In the genomic region with DNA sequence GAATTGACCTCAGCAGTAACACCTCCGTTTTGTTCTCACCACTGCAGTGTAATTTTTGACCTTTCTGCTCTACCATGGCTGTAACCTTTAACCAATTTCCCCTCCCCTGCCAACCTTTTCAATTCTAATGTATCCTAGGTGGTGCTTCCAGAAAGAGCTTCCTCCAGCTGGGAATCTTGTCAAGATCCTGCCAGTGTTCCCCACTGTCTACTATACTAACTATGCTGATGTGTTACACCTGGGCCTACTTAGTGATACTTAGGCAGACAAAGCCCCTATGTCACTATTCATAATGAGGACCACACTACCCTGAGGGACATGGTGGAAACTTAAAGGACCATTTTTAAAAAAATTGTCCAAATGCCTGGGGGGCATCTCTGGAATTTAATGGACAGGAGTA, we compare ENCODE assay signal across 19 cellular contexts. TPM values are rescaled to one million over a fixed set of nuclear protein-coding genes. Genes with fewer than 3 reads are reported as not detected.
A peak's percentile ranks its signal among the peaks of the same experiment; 100 is the strongest.
DNase-seq lines count a peak whose midpoint lies in the region; ATAC-seq, FAIRE-seq and TF ChIP-seq lines count a peak whose summit lies in the region.
"Had no signal": no experiment of that assay in that cellular context is flagged by ENCODE, and none has a peak within 500 bp of the region (broad histone marks: within the 10 kb centered on the region; RNA-seq: fewer than 3 reads in every experiment).

No MANE protein-coding gene starts in this region.

- CTCF ChIA-PET in HepG2 (lab: Yijun Ruan, JAX; ENCODE audit: low intra/inter-chr PET ratio, low total read pairs), result no interaction called here

- H4K20me1 ChIP-seq in HepG2 (ENCODE audit: insufficient read depth, low read length) (peaks cover 6% of the 10 kb centered on the region; the same call in 1 of the 2 replicates), astrocyte (ENCODE audit: insufficient read depth, low read length) (peaks cover 12% of the 10 kb centered on the region)

- no peak for TF ChIP-seq POLR2A in HepG2 (IDR thresholded peaks at IDR 0.05; ENCODE audit: insufficient read depth in 1 of 2, low read depth in 2 of 2, low read length in 2 of 2)
- TF ChIP-seq POLR2A in right lobe of liver (IDR thresholded peaks at IDR 0.05), result no peak

- H3K9me3 Mint-ChIP-seq in IgD-negative memory B cell (no peaks in the 10 kb centered on the region), astrocyte (ENCODE audit: unreplicated experiment) (no peaks in the 10 kb centered on the region), progenitor cell of endocrine pancreas (ENCODE audit: low read depth) (no peaks in the 10 kb centered on the region)
- H3K9me3 Mint-ChIP-seq: H9 had no signal

- 96% methylated on average over 1 of the region's 1 CpG for WGBS in HepG2 (ENCODE audit: low lambda C conversion rate)
- WGBS in right lobe of liver (ENCODE audit: insufficient coverage, low coverage, low lambda C conversion rate, missing lambda C conversion rate), result 0% methylated on average over 1 of the region's 1 CpG

- TF ChIP-seq EP300 in HepG2 (IDR thresholded peaks at IDR 0.05; ENCODE audit: low read depth in 2 of 2, low read length in 2 of 2) (no peak), HepG2 (CRISPR knock-in tag; IDR thresholded peaks at IDR 0.05; ENCODE audit: borderline replicate concordance) (no peak)

- H3K27me3 Mint-ChIP-seq in IgD-negative memory B cell (no peaks in the 10 kb centered on the region), astrocyte (ENCODE audit: low read depth, unreplicated experiment) (no peaks in the 10 kb centered on the region), progenitor cell of endocrine pancreas (no peaks in the 10 kb centered on the region)
- H3K27me3 Mint-ChIP-seq: CD4-positive, CD25-positive, alpha-beta regulatory T cell had no signal

- FAIRE-seq in HepG2 (lab: Jason Lieb, UNC) (no peak), astrocyte (lab: Jason Lieb, UNC) (no peak)

- H3K36me3 ChIP-seq in HepG2 (replicated peaks in 1 of 2; ENCODE audit: control insufficient read depth in 1 of 2, insufficient read depth in 2 of 2, low read length in 2 of 2), result peaks cover 20 to 55% of the 10 kb centered on the region in 2 experiments
- H3K36me3 ChIP-seq in right lobe of liver, result no peaks in the 10 kb centered on the region
- no peaks in the 10 kb centered on the region for H3K36me3 ChIP-seq in astrocyte (ENCODE audit: insufficient read depth, low read length)

- H3K27ac ChIP-seq in HepG2 (ENCODE audit: extremely low read length, insufficient read depth, low read length), result no peak overlapping the region
- H3K27ac ChIP-seq in right lobe of liver, result peak overlapping the region in 1 of 3 donors; percentile 18
- H3K27ac ChIP-seq in astrocyte (ENCODE audit: low read depth, low read length), result no peak overlapping the region
- H3K27ac ChIP-seq: GM23248 had no signal

- H2AFZ ChIP-seq in HepG2 (ENCODE audit: low read length) (no peak overlapping the region), astrocyte (ENCODE audit: low read depth, low read length) (no peak overlapping the region)
- H2AFZ ChIP-seq: GM23248 had no signal

- no peak for DNase-seq in HepG2 (ENCODE audit: low spot score)
- DNase-seq in right lobe of liver, result no peak
- DNase-seq in astrocyte (ENCODE audit: low read depth), result no peak
- DNase-seq in progenitor cell of endocrine pancreas (ENCODE audit: low spot score, unreplicated experiment), result no peak
- no peak for DNase-seq in stimulated activated naive CD4-positive, alpha-beta T cell treated with Interleukin-2 at 50 U/mL for 16 hours (lab: John Stamatoyannopoulos, UW)
- no peak for DNase-seq in left cardiac atrium
- DNase-seq: CD4-positive, CD25-positive, alpha-beta regulatory T cell; DMS79; GM23248; H9; IMR-90; NCI-H1105; NCI-H146; NCI-H2029 treated with DMSO at 0.1 percent for 48 hours; NCI-H226; NCI-H510A treated with DMSO at 0.1 percent for 48 hours; NCI-H748 treated with DMSO at 0.1 percent for 48 hours had no signal

- H3K36me3 Mint-ChIP-seq in IgD-negative memory B cell, result peaks cover 4% of the 10 kb centered on the region
- peaks cover 14% of the 10 kb centered on the region for H3K36me3 Mint-ChIP-seq in astrocyte (ENCODE audit: low read depth, unreplicated experiment)
- H3K36me3 Mint-ChIP-seq in progenitor cell of endocrine pancreas (ENCODE audit: insufficient read depth), result peaks cover 12% of the 10 kb centered on the region

- no peak for TF ChIP-seq RAD21 in HepG2 (CRISPR knock-in tag; IDR thresholded peaks at IDR 0.05)

- POLR2A ChIA-PET in HepG2 (lab: Yijun Ruan, JAX), result no interaction called here

- in situ Hi-C loops in HepG2 (cut with HindIII; ENCODE audit: extremely low pct_ligation_motif_present, low pct_unique_long_range_greater_than_20kb), result no loop called here

- H3K27ac Mint-ChIP-seq in IgD-negative memory B cell (peak overlapping the region in 2 of 3 donors; percentile 4 to 53), astrocyte (ENCODE audit: unreplicated experiment) (peak overlapping the region; percentile 28), progenitor cell of endocrine pancreas (peak overlapping the region; percentile 2)
- H3K27ac Mint-ChIP-seq: H9 had no signal

- peaks cover 39 to 41% (median 41%) of the 10 kb centered on the region in 3 donors for H3K4me1 Mint-ChIP-seq in IgD-negative memory B cell
- H3K4me1 Mint-ChIP-seq in astrocyte (ENCODE audit: low read depth, unreplicated experiment), result peaks cover 63% of the 10 kb centered on the region
- H3K4me1 Mint-ChIP-seq in progenitor cell of endocrine pancreas (ENCODE audit: low read depth), result peaks cover 39% of the 10 kb centered on the region

- no peak overlapping the region for H3K4me3 Mint-ChIP-seq in IgD-negative memory B cell
- H3K4me3 Mint-ChIP-seq in astrocyte (ENCODE audit: unreplicated experiment), result no peak overlapping the region
- no peak overlapping the region for H3K4me3 Mint-ChIP-seq in progenitor cell of endocrine pancreas (ENCODE audit: low read depth)
- H3K4me3 Mint-ChIP-seq: CD4-positive, CD25-positive, alpha-beta regulatory T cell; H9 had no signal

- H3K4me3 ChIP-seq in HepG2 (replicated peaks in 1 of 3; ENCODE audit: insufficient read depth in 1 of 3, low read depth in 2 of 3, low read length in 3 of 3) (no peak overlapping the region), right lobe of liver (no peak overlapping the region), astrocyte (ENCODE audit: insufficient read depth, low read depth, low read length) (no peak overlapping the region)
- H3K4me3 ChIP-seq: GM23248 had no signal

- peaks cover 95% of the 10 kb centered on the region for H3K79me2 ChIP-seq in HepG2 (ENCODE audit: insufficient read depth, low read length)
- peaks cover 85% of the 10 kb centered on the region for H3K79me2 ChIP-seq in astrocyte (ENCODE audit: insufficient read depth, low read length)

- H3K4me1 ChIP-seq in HepG2 (ENCODE audit: insufficient read depth, low read length) (peaks cover 79% of the 10 kb centered on the region), right lobe of liver (peaks cover 0 to 52% (median 24%) of the 10 kb centered on the region in 4 donors), astrocyte (ENCODE audit: insufficient read depth, low read length) (peaks cover 46% of the 10 kb centered on the region)

- H3K27me3 ChIP-seq in HepG2 (ENCODE audit: control insufficient read depth in 1 of 2, insufficient read depth in 2 of 2, low read length in 2 of 2) (no peaks in the 10 kb centered on the region), right lobe of liver (no peaks in the 10 kb centered on the region), astrocyte (ENCODE audit: insufficient read depth, low read length) (no peaks in the 10 kb centered on the region)

- H3K9ac ChIP-seq in HepG2 (ENCODE audit: insufficient read depth, low read depth, low read length), result no peak overlapping the region
- no peak overlapping the region for H3K9ac ChIP-seq in astrocyte (ENCODE audit: low read length)
- H3K9ac ChIP-seq: GM23248 had no signal

- H3K4me2 ChIP-seq in HepG2 (ENCODE audit: low read depth, low read length) (no peak overlapping the region), astrocyte (ENCODE audit: low read length) (no peak overlapping the region)

- ATAC-seq in HepG2, result no peak
- ATAC-seq in right lobe of liver, result no peak
- no peak for ATAC-seq in GM21717 (IDR thresholded peaks at IDR 0.05; ENCODE audit: unreplicated experiment)
- no peak for ATAC-seq in left cardiac atrium

- H3K9me3 ChIP-seq in HepG2 (ENCODE audit: low read length), result no peaks in the 10 kb centered on the region
- H3K9me3 ChIP-seq in right lobe of liver, result no peaks in the 10 kb centered on the region
- no peaks in the 10 kb centered on the region for H3K9me3 ChIP-seq in astrocyte (ENCODE audit: insufficient read depth, low read depth, low read length)

- TF ChIP-seq CTCF in HepG2 (CRISPR knock-in tag; IDR thresholded peaks at IDR 0.05) (no peak), right lobe of liver (IDR thresholded peaks at IDR 0.05) (no peak), astrocyte (IDR thresholded peaks at IDR 0.05; ENCODE audit: insufficient read depth, low read depth, low read length) (no peak), progenitor cell of endocrine pancreas (IDR thresholded peaks at IDR 0.05; ENCODE audit: unreplicated experiment) (no peak)

- BruUV-seq in HepG2 (replicated peaks; lab: Mats Ljungman, UMichigan), result no TSS peak

- intact Hi-C loops in HepG2 (cut with micrococcal nuclease; ENCODE audit: unreplicated experiment), result no loop called here
- intact Hi-C loops in right lobe of liver (cut with DNase I), result no loop called here
- intact Hi-C loops in left cardiac atrium (cut with DNase I), result no loop called here

RNA-seq across cellular contexts. Expression of a gene that starts 41.0 kb away (rescaled TPM):
- total RNA-seq in HepG2 (2016; rRNA removed; fragmentation: Illumina TruSeq; extraction: Trizol), result 30.8 and 48.1 TPM in 2 replicates
- 4.0 and 5.0 TPM in 2 replicates for total RNA-seq in HepG2 (2016; cell fraction: cytosol; rRNA removed; fragmentation: Illumina TruSeq; extraction: Trizol; ENCODE audit: low read depth)
- 27.9 and 48.3 TPM in 2 replicates for total RNA-seq in HepG2 (2016; cell fraction: insoluble cytoplasmic fraction; rRNA removed; fragmentation: Illumina TruSeq; extraction: Trizol)
- total RNA-seq in HepG2 (2016; cell fraction: membrane; rRNA removed; fragmentation: Illumina TruSeq; extraction: Trizol), result 15.6 and 16.3 TPM in 2 replicates
- total RNA-seq in HepG2 (2016; cell fraction: nucleus; rRNA removed; fragmentation: Illumina TruSeq; extraction: Trizol), result 50.3 and 53.0 TPM in 2 replicates
- 59.0 and 62.9 TPM in 2 replicates for polyA plus RNA-seq in HepG2 (2011; rRNA removed)
- 44.6 and 63.1 TPM in 2 replicates for polyA plus RNA-seq in HepG2 (2011; cell fraction: cytosol; rRNA removed)
- 78.5 and 95.6 TPM in 2 replicates for polyA plus RNA-seq in HepG2 (2011; cell fraction: nucleus; rRNA removed)
- polyA plus RNA-seq in HepG2 (2012), result 49.8 and 59.5 TPM in 2 replicates
- 0.49 and 0.73 TPM in 2 replicates for polyA plus RNA-seq in HepG2 (2016; cell fraction: cytosol; fragmentation: Illumina TruSeq; extraction: Trizol; ENCODE audit: low read depth)
- polyA plus RNA-seq in HepG2 (2016; cell fraction: insoluble cytoplasmic fraction; fragmentation: Illumina TruSeq; extraction: Trizol; ENCODE audit: low read depth), result 27.4 and 31.9 TPM in 2 replicates
- polyA plus RNA-seq in HepG2 (2016; cell fraction: membrane; fragmentation: Illumina TruSeq; extraction: Trizol; ENCODE audit: low read depth), result 4.4 and 4.9 TPM in 2 replicates
- polyA plus RNA-seq in HepG2 (2016; cell fraction: nucleus; fragmentation: Illumina TruSeq; extraction: Trizol; ENCODE audit: insufficient read depth, low read depth), result 32.1 and 37.5 TPM in 2 replicates
- 48.4 and 211 TPM in 2 replicates for polyA minus RNA-seq in HepG2 (2011; rRNA and poly(A)+ RNA removed; ENCODE audit: low replicate concordance)
- polyA minus RNA-seq in HepG2 (2011; cell fraction: cytosol; rRNA and poly(A)+ RNA removed), result 125 and 134 TPM in 2 replicates
- 274 and 278 TPM in 2 replicates for polyA minus RNA-seq in HepG2 (2011; cell fraction: nucleus; rRNA and poly(A)+ RNA removed)
- total RNA-seq in right lobe of liver, result 100 to 1,000 TPM in 3 of 6 experiments, 10 to 100 TPM in 3; 30.3 to 135 (median 81.5) TPM
- 15.9 TPM for polyA plus RNA-seq in IgD-negative memory B cell
- total RNA-seq in astrocyte, result 66.5 and 70.2 TPM in 2 replicates
- 51.3 and 51.4 TPM in 2 replicates for total RNA-seq in progenitor cell of endocrine pancreas
- 10 to 100 TPM; 52.0 to 60.3 TPM for total RNA-seq in left cardiac atrium
